Comparison of ENCODE assay signal across 24 cellular contexts in genomic region chr1:53469373-53469772, GRCh38. TPM values are rescaled to one million over a fixed set of nuclear protein-coding genes. Genes with fewer than 3 reads are reported as not detected.
DNase-seq lines count a peak whose midpoint lies in the region; ATAC-seq and TF ChIP-seq lines count a peak whose summit lies in the region.
"Had no signal": no experiment of that assay in that cellular context is flagged by ENCODE, and none has a peak within 500 bp of the region (broad histone marks: within the 10 kb centered on the region; RNA-seq: fewer than 3 reads in every experiment).

No MANE protein-coding gene starts in this region.

- TF ChIP-seq CTCF in AG09309 (IDR thresholded peaks at IDR 0.05; ENCODE audit: control insufficient read depth, insufficient read depth, low read depth, low read length, missing control alignments), result peak; percentile 5
- TF ChIP-seq CTCF in WERI-Rb-1 (IDR thresholded peaks at IDR 0.05; ENCODE audit: low read depth, low read length), result 0 out of 2 replicates have a peak, but pooled peaks have one; percentile 7
- TF ChIP-seq CTCF in coronary artery (IDR thresholded peaks at IDR 0.05), result no peak
- no peak for TF ChIP-seq CTCF in mammary epithelial cell (conservative IDR thresholded peaks at IDR 0.05 in 1 of 2, IDR thresholded peaks at IDR 0.05 in 1 of 2; ENCODE audit: extremely low read depth in 1 of 2, insufficient read depth in 1 of 2, low read depth in 1 of 2, low read length in 2 of 2)

- no peaks in the 10 kb centered on the region for H3K4me1 ChIP-seq in mammary epithelial cell (ENCODE audit: insufficient read depth, low read length)
- H3K4me1 ChIP-seq: SJSA1 had no signal

- H3K36me3 ChIP-seq in WERI-Rb-1 (no peaks in the 10 kb centered on the region), mammary epithelial cell (ENCODE audit: insufficient read depth, low read length) (no peaks in the 10 kb centered on the region)
- H3K36me3 ChIP-seq: BLaER1, SJSA1 had no signal

- H3K79me2 ChIP-seq in mammary epithelial cell (ENCODE audit: insufficient read depth, low read length), result no peaks in the 10 kb centered on the region

- WGBS in mammary epithelial cell (ENCODE audit: low coverage, missing lambda C conversion rate), result 69% methylated on average over 4 of the region's 5 CpGs

- dilution Hi-C loops in mammary epithelial cell (cut with HindIII; ENCODE audit: low sequenced_read_pairs), result loop anchor here (5.0 kb wide), 1 partner anchor 93 kb away; no protein-coding TSS in a partner anchor

- DNase-seq in AG09309 (ENCODE audit: low read depth) (no peak), WERI-Rb-1 (no peak), coronary artery (ENCODE audit: low spot score) (peak; percentile 62), mesenteric fat pad (ENCODE audit: low spot score) (peak; percentile 82), middle frontal gyrus (ENCODE audit: extremely low spot score, low spot score) (no peak), mammary epithelial cell (no peak), SKM-1 treated with dmso at 0.1 percent for 144 hours (lab: John Stamatoyannopoulos, UW; ENCODE audit: unreplicated experiment) (no peak)
- DNase-seq: CD4-positive, alpha-beta T cell; MM.1S; NCI-H1048; NCI-H1417 treated with DMSO at 0.1 percent for 48 hours; NCI-H1694 treated with DMSO at 0.1 percent for 48 hours; NCI-H2081; NCI-H2227 treated with DMSO at 0.1 percent for 48 hours; Right ventricle myocardium superior; RPMI8226 had no signal

- H3K27me3 ChIP-seq in WERI-Rb-1 (ENCODE audit: insufficient read depth, low read depth, severe bottlenecking) (no peaks in the 10 kb centered on the region), mammary epithelial cell (ENCODE audit: insufficient read depth, low read length) (no peaks in the 10 kb centered on the region)
- H3K27me3 ChIP-seq: BLaER1, SJSA1 had no signal

- no peak for ATAC-seq in GM19397 (IDR thresholded peaks at IDR 0.05; ENCODE audit: unreplicated experiment)

- in situ Hi-C loops in mammary epithelial cell (cut with MboI; ENCODE audit: low sequenced_read_pairs in 2 of 2), result no loop called here

- intact Hi-C loops in mammary epithelial cell (cut with micrococcal nuclease), result no loop called here

- CTCF ChIA-PET in mammary epithelial cell (lab: Charles Lee; ENCODE audit: low non-redundant PET), result no interaction called here

- no peak overlapping the region for H3K27ac ChIP-seq in WERI-Rb-1
- no peak overlapping the region for H3K27ac ChIP-seq in coronary artery
- H3K27ac ChIP-seq in mammary epithelial cell (ENCODE audit: insufficient read depth, low read depth, low read length), result no peak overlapping the region
- H3K27ac ChIP-seq: BLaER1, KMS-11, PC-9, SJSA1 had no signal

- H2AFZ ChIP-seq in mammary epithelial cell (ENCODE audit: low read depth, low read length), result no peak overlapping the region
- H2AFZ ChIP-seq: PC-9 had no signal

- H3K4me2 ChIP-seq in mammary epithelial cell (ENCODE audit: insufficient read depth, low read depth, low read length), result no peak overlapping the region
- H3K4me2 ChIP-seq: BLaER1, KMS-11, PC-9 had no signal

- no TSS peak for BruUV-seq in mammary epithelial cell (replicated peaks; lab: Mats Ljungman, UMichigan)

- H3K9ac ChIP-seq in mammary epithelial cell (ENCODE audit: insufficient read depth, low read length), result no peak overlapping the region
- H3K9ac ChIP-seq: BLaER1, KMS-11 had no signal

- no peak overlapping the region for H3K4me3 ChIP-seq in AG09309 (ENCODE audit: control insufficient read depth, low read depth, low read length)
- no peak overlapping the region for H3K4me3 ChIP-seq in WERI-Rb-1 (ENCODE audit: low read depth, low read length)
- no peak overlapping the region for H3K4me3 ChIP-seq in coronary artery
- no peak overlapping the region for H3K4me3 ChIP-seq in mammary epithelial cell (replicated peaks in 1 of 3; ENCODE audit: insufficient read depth in 1 of 3, low read depth in 2 of 3, low read length in 3 of 3)
- H3K4me3 ChIP-seq: BLaER1, PC-9, SJSA1 had no signal

- no peaks in the 10 kb centered on the region for H4K20me1 ChIP-seq in mammary epithelial cell (ENCODE audit: insufficient read depth, low read length)
- H4K20me1 ChIP-seq: BLaER1 had no signal

- H3K9me3 ChIP-seq in WERI-Rb-1 (ENCODE audit: severe bottlenecking) (no peaks in the 10 kb centered on the region), mammary epithelial cell (replicated peaks; ENCODE audit: insufficient read depth, low read length) (no peaks in the 10 kb centered on the region)
- H3K9me3 ChIP-seq: BLaER1, SJSA1 had no signal

RNA-seq across cellular contexts. Expression of gene DMRTB1, which starts 10.2 kb away (rescaled TPM):
- total RNA-seq in mesenteric fat pad, result not detected
- not detected for total RNA-seq in mammary epithelial cell
- not detected for polyA plus RNA-seq in mammary epithelial cell
- polyA minus RNA-seq in mammary epithelial cell, result not detected
- total RNA-seq: A172; CD4-positive, alpha-beta T cell; IMR-90; NCI-H460; PC-9; Right ventricle myocardium superior; SJSA1 had no signal
- polyA plus RNA-seq: IMR-90 had no signal

Comparison
In these comparisons a context has a peak if more than half of its experiments do, and no peak if none do; other contexts are left out.
1. DNase-seq: peak in coronary artery (single experiment) and mesenteric fat pad (single experiment); none in AG09309 (single experiment), WERI-Rb-1 (single experiment), middle frontal gyrus (single experiment), mammary epithelial cell (single experiment) and SKM-1 treated with dmso at 0.1 percent for 144 hours (single experiment).
2. CTCF ChIP-seq: peak in AG09309 (single experiment) and WERI-Rb-1 (single experiment); none in coronary artery (single experiment) and mammary epithelial cell (0 of 2).